Comparison of ENCODE assay signal across 10 cellular contexts in the genomic region with DNA sequence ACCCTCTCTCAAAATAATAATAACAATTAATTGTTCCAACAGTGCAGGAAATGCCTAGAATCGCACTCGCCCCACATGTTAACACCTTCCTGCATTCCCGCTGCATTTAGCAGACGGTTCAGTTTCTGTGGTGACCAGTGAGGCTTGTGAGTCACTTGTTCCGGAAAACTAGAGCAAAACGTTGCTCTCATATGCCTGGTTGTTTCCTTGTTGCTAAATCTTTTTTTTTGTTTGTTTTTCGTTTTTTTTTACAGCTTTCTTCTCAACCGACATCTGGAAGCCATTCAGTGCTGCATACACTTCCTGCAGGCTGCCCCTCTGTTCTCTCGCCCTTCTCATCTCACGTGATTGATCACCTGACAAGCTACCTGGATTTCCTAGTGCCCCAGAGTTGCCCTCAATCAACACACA. TPM values are rescaled to one million over a fixed set of nuclear protein-coding genes. Genes with fewer than 3 reads are reported as not detected.
A peak's percentile ranks its signal among the peaks of the same experiment; 100 is the strongest.
DNase-seq lines count a peak whose midpoint lies in the region; ATAC-seq and TF ChIP-seq lines count a peak whose summit lies in the region.
"Had no signal": no experiment of that assay in that cellular context is flagged by ENCODE, and none has a peak within 500 bp of the region (broad histone marks: within the 10 kb centered on the region; RNA-seq: fewer than 3 reads in every experiment).

No MANE protein-coding gene starts in this region.

- no peaks in the 10 kb centered on the region for H3K9me3 ChIP-seq in transverse colon

- TF ChIP-seq CTCF in activated CD8-positive, alpha-beta T cell treated with anti-CD3 and anti-CD28 coated beads for 36 hours (IDR thresholded peaks at IDR 0.05): no peak
- TF ChIP-seq CTCF in fibroblast of villous mesenchyme (IDR thresholded peaks at IDR 0.05; ENCODE audit: insufficient read depth, low read depth, low read length) (no peak), transverse colon (IDR thresholded peaks at IDR 0.05) (no peak)

- in situ Hi-C loops in transverse colon (cut with MboI; ENCODE audit: low pct_ligation_motif_present in 1 of 4, low pct_unique_long_range_greater_than_20kb in 1 of 4, low sequenced_read_pairs in 3 of 4): no loop called here

- peaks cover 9% of the 10 kb centered on the region for H3K4me1 Mint-ChIP-seq in activated CD8-positive, alpha-beta T cell treated with anti-CD3 and anti-CD28 coated beads for 36 hours (ENCODE audit: low read depth)

- peak; percentile 6 for DNase-seq in activated naive CD4-positive, alpha-beta T cell treated with Interleukin-2 at 50 U/mL for 16 hours
- DNase-seq in activated naive CD4-positive, alpha-beta T cell (lab: John Stamatoyannopoulos, UW): no peak
- DNase-seq in activated CD8-positive, alpha-beta T cell treated with anti-CD3 and anti-CD28 coated beads for 36 hours: peak; percentile 57
- DNase-seq in fibroblast of villous mesenchyme (ENCODE audit: low read depth) (peak; percentile 78), transverse colon (peak; percentile 72), NCI-H345 treated with DMSO at 0.1 percent for 48 hours (lab: John Stamatoyannopoulos, UW; ENCODE audit: unreplicated experiment) (no peak)
- no peak for DNase-seq in activated CD8-positive, alpha-beta memory T cell treated with anti-CD3 and anti-CD28 coated beads, Interleukin-2, amount 50 U/mL, for 48 hours
- DNase-seq: kidney glomerular epithelial cell, NCI-H1105 had no signal

- H3K36me3 Mint-ChIP-seq in activated CD8-positive, alpha-beta T cell treated with anti-CD3 and anti-CD28 coated beads for 36 hours (ENCODE audit: low read depth): no peaks in the 10 kb centered on the region

- no peak for TF ChIP-seq POLR2A in transverse colon (IDR thresholded peaks at IDR 0.05)

- peak; percentile 44 for TF ChIP-seq EP300 in transverse colon (IDR thresholded peaks at IDR 0.05; ENCODE audit: low read depth)

- POLR2A ChIA-PET in activated CD8-positive, alpha-beta T cell treated with anti-CD3 and anti-CD28 coated beads for 36 hours (lab: Charles Lee): interaction anchor here (0.9 kb wide), 1 partner anchor 11 kb away, joined by 3 read pairs; no protein-coding TSS in a partner anchor

- 22 to 23% methylated on average over 6 to 10 of the region's 10 CpGs for WGBS in transverse colon (ENCODE audit: low coverage in 1 of 2), 2 donors

- H3K36me3 ChIP-seq in transverse colon: no peaks in the 10 kb centered on the region

- H3K9me3 Mint-ChIP-seq in activated CD8-positive, alpha-beta T cell treated with anti-CD3 and anti-CD28 coated beads for 36 hours: no peaks in the 10 kb centered on the region

- peak; percentile 45 for ATAC-seq in activated CD8-positive, alpha-beta T cell treated with anti-CD3 and anti-CD28 coated beads for 36 hours
- ATAC-seq in SK-N-SH treated with all-trans-retinoic acid at 6 μM for 48 hours: no peak

- H3K27me3 ChIP-seq in transverse colon: no peaks in the 10 kb centered on the region

- peak overlapping the region; percentile 75 to 88 (median 84) for H3K27ac ChIP-seq in transverse colon

- H3K4me3 ChIP-seq in fibroblast of villous mesenchyme (ENCODE audit: low read depth, low read length) (no peak overlapping the region), transverse colon (no peak overlapping the region)

- intact Hi-C loops in activated CD8-positive, alpha-beta T cell treated with anti-CD3 and anti-CD28 coated beads for 36 hours (cut with micrococcal nuclease): no loop called here
- intact Hi-C loops in transverse colon (cut with DNase I; ENCODE audit: low total_unique reads): no loop called here

- peaks cover 14 to 82% (median 37%) of the 10 kb centered on the region in 4 donors for H3K4me1 ChIP-seq in transverse colon

- peaks cover 18% of the 10 kb centered on the region for H3K27me3 Mint-ChIP-seq in activated CD8-positive, alpha-beta T cell treated with anti-CD3 and anti-CD28 coated beads for 36 hours

- H3K27ac Mint-ChIP-seq in activated CD8-positive, alpha-beta T cell treated with anti-CD3 and anti-CD28 coated beads for 36 hours: peak overlapping the region; percentile 26

- CTCF ChIA-PET in activated CD8-positive, alpha-beta T cell treated with anti-CD3 and anti-CD28 coated beads for 36 hours (lab: Charles Lee): no interaction called here

- no peak overlapping the region for H3K4me3 Mint-ChIP-seq in activated CD8-positive, alpha-beta T cell treated with anti-CD3 and anti-CD28 coated beads for 36 hours

TF ChIP-seq in SK-N-SH treated with all-trans-retinoic acid at 6 μM for 48 hours, 23 proteins besides CTCF, POLR2A, EP300 and RAD21:
- TF ChIP-seq ZNF70 (CRISPR knock-in tag; IDR thresholded peaks at IDR 0.05): no peak
- no peak for TF ChIP-seq CSDC2 (CRISPR knock-in tag; IDR thresholded peaks at IDR 0.05)
- TF ChIP-seq TCF4 (CRISPR knock-in tag; IDR thresholded peaks at IDR 0.05; ENCODE audit: borderline replicate concordance): no peak
- TF ChIP-seq ISL1 (CRISPR knock-in tag; IDR thresholded peaks at IDR 0.05): no peak
- no peak for TF ChIP-seq PPARA (CRISPR knock-in tag; IDR thresholded peaks at IDR 0.05; ENCODE audit: borderline replicate concordance)
- TF ChIP-seq CREB5 (CRISPR knock-in tag; IDR thresholded peaks at IDR 0.05; ENCODE audit: low read depth): no peak
- TF ChIP-seq ZC3H10 (CRISPR knock-in tag; IDR thresholded peaks at IDR 0.05): no peak
- TF ChIP-seq PATZ1 (CRISPR knock-in tag; IDR thresholded peaks at IDR 0.05; ENCODE audit: borderline replicate concordance): no peak
- TF ChIP-seq SNAI2 (CRISPR knock-in tag; IDR thresholded peaks at IDR 0.05): no peak
- no peak for TF ChIP-seq ZNF565 (CRISPR knock-in tag; conservative IDR thresholded peaks at IDR 0.05; ENCODE audit: low read depth)
- no peak for TF ChIP-seq GLIS3 (CRISPR knock-in tag; IDR thresholded peaks at IDR 0.05)
- TF ChIP-seq CSRNP3 (CRISPR knock-in tag; IDR thresholded peaks at IDR 0.05): no peak
- TF ChIP-seq ZFP3 (CRISPR knock-in tag; IDR thresholded peaks at IDR 0.05): no peak

RNA-seq across cellular contexts. Expression of gene TMPRSS2, which starts 56.9 kb away (rescaled TPM):
- total RNA-seq in activated CD8-positive, alpha-beta T cell treated with anti-CD3 and anti-CD28 coated beads for 36 hours: not detected
- not detected in 2 replicates for total RNA-seq in fibroblast of villous mesenchyme
- total RNA-seq in transverse colon: 100 to 1,000 TPM in 3 of 4 donors, 10 to 100 TPM in 1; 65.3 to 557 (median 485) TPM

Comparison
In these comparisons a context has a peak if more than half of its experiments do, and no peak if none do; other contexts are left out.
1. DNase-seq: peak in activated naive CD4-positive, alpha-beta T cell treated with Interleukin-2 at 50 U/mL for 16 hours (single experiment), activated CD8-positive, alpha-beta T cell treated with anti-CD3 and anti-CD28 coated beads for 36 hours (single experiment), fibroblast of villous mesenchyme (single experiment) and transverse colon (single experiment); none in activated naive CD4-positive, alpha-beta T cell (0 of 4), activated CD8-positive, alpha-beta memory T cell treated with anti-CD3 and anti-CD28 coated beads, Interleukin-2, amount 50 U/mL, for 48 hours (single experiment) and NCI-H345 treated with DMSO at 0.1 percent for 48 hours (single experiment).
2. RNA of gene TMPRSS2, which starts 56.9 kb away (total RNA-seq): 65.3 to 557 TPM in transverse colon; not detected in activated CD8-positive, alpha-beta T cell treated with anti-CD3 and anti-CD28 coated beads for 36 hours and not detected in fibroblast of villous mesenchyme; every median in the first group is over 10 times any median in the second.